26 cellular contexts compared by ENCODE assay signal in the genomic region with DNA sequence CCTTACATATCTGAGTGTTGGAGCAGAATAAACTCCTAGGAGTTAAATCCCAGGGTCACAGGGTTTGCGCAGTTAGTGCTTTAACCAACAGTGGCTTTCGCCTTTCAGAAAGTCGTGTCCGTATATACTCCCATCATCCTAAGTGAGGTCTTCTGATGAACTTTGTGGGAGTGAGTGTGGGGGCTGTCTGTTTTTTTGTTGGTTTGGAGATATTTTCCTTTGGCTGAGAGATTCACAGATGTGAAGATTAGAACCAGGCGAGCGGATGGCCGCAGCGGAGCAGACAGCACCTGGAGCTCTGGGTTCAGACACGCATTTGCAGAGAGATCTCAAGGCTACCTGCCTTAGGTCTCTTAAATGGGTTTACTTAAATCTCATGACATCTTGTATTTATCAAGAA. TPM values are rescaled to one million over a fixed set of nuclear protein-coding genes. Genes with fewer than 3 reads are reported as not detected.
"Had no signal": no experiment of that assay in that cellular context is flagged by ENCODE, and none has a peak within 500 bp of the region (broad histone marks: within the 10 kb centered on the region; RNA-seq: fewer than 3 reads in every experiment).

No MANE protein-coding gene starts in this region.

- H3K36me3 Mint-ChIP-seq: activated naive CD8-positive, alpha-beta T cell treated with anti-CD3 and anti-CD28 coated beads for 36 hours had no signal

- H3K27me3 ChIP-seq: Peyer's patch had no signal

- DNase-seq: activated CD4-positive, alpha-beta T cell treated with anti-CD3 and anti-CD28 coated beads, Interleukin-2, amount 10 ng/mL, durations not matched to agents 24 days and 14 days; activated CD4-positive, alpha-beta T cell treated with anti-CD3 and anti-CD28 coated beads, Interleukin-2, amount 50 U/mL, for 4 hours; activated CD8-positive, alpha-beta T cell treated with anti-CD3 and anti-CD28 coated beads for 36 hours; activated effector memory CD4-positive, alpha-beta T cell treated with anti-CD3 and anti-CD28 coated beads, Interleukin-2, amount 50 U/mL, for 16 hours; activated naive CD4-positive, alpha-beta T cell; activated naive CD4-positive, alpha-beta T cell treated with anti-CD3 and anti-CD28 coated beads, Interleukin-2, amount 50 U/mL, for 16 hours; activated naive CD8-positive, alpha-beta T cell treated with anti-CD3 and anti-CD28 coated beads for 36 hours; activated T-cell treated with anti-CD3 and anti-CD28 coated beads, Interleukin-2, amount 50 U/mL, for 1 hour; activated T-cell treated with anti-CD3 and anti-CD28 coated beads, Interleukin-2, amount 50 U/mL, for 72 hours; amniotic stem cell; brain microvascular endothelial cell; central memory CD4-positive, alpha-beta T cell; NCI-H1092 treated with DMSO at 0.1 percent for 48 hours; NCI-H1417 treated with DMSO at 0.1 percent for 48 hours; NCI-H187 treated with DMSO at 0.1 percent for 48 hours; NCI-H2081; NCI-H226; NCI-H446 treated with DMSO at 0.1 percent for 48 hours; NCI-H524 treated with DMSO at 0.1 percent for 48 hours; NCI-H774; PC-3; Peyer's patch; RPMI8226 had no signal

- H3K4me3 Mint-ChIP-seq: activated CD4-positive, alpha-beta T cell treated with anti-CD3 and anti-CD28 coated beads, Interleukin-2, amount 10 ng/mL, durations not matched to agents 24 days and 14 days; activated CD8-positive, alpha-beta T cell treated with anti-CD3 and anti-CD28 coated beads for 36 hours; activated naive CD8-positive, alpha-beta T cell treated with anti-CD3 and anti-CD28 coated beads for 36 hours; activated T-cell treated with anti-CD3 and anti-CD28 coated beads, Interleukin-2, amount 50 U/mL, for 72 hours; activated T-helper 17 cell treated with anti-CD3 and anti-CD28 coated beads, Interleukin-2, amount 50 U/mL, for 72 hours; T-helper 1 cell treated with Interleukin-12 subunit alpha and Interleukin-12 subunit beta and Interleukin-4 antibody, amounts not matched to agents 30 μg/mL and 1 μg/mL, for 36 hours; T-helper 2 cell treated with Interferon-gamma antibody and Interleukin-4, amounts not matched to agents 5 μg/mL and 100 μg/mL, for 36 hours had no signal

- H3K4me3 ChIP-seq: Peyer's patch had no signal

- H3K36me3 ChIP-seq: brain microvascular endothelial cell, Peyer's patch had no signal

- H3K27ac Mint-ChIP-seq: activated CD4-positive, alpha-beta T cell treated with anti-CD3 and anti-CD28 coated beads, Interleukin-2, amount 10 ng/mL, durations not matched to agents 24 days and 14 days; activated CD8-positive, alpha-beta T cell treated with anti-CD3 and anti-CD28 coated beads for 36 hours; activated naive CD8-positive, alpha-beta T cell treated with anti-CD3 and anti-CD28 coated beads for 36 hours; activated T-cell treated with anti-CD3 and anti-CD28 coated beads, Interleukin-2, amount 50 U/mL, for 72 hours; activated T-helper 17 cell treated with anti-CD3 and anti-CD28 coated beads, Interleukin-2, amount 50 U/mL, for 72 hours; T-helper 1 cell treated with Interleukin-12 subunit alpha and Interleukin-12 subunit beta and Interleukin-4 antibody, amounts not matched to agents 30 μg/mL and 1 μg/mL, for 36 hours; T-helper 2 cell treated with Interferon-gamma antibody and Interleukin-4, amounts not matched to agents 5 μg/mL and 100 μg/mL, for 36 hours had no signal

- H3K9me3 ChIP-seq: Peyer's patch had no signal

- ATAC-seq: activated CD8-positive, alpha-beta T cell treated with anti-CD3 and anti-CD28 coated beads for 36 hours; activated T-cell treated with anti-CD3 and anti-CD28 coated beads, Interleukin-2, amount 50 U/mL, for 72 hours; activated T-helper 17 cell treated with anti-CD3 and anti-CD28 coated beads, Interleukin-2, amount 50 U/mL, for 72 hours; PC-3 had no signal

- H3K4me1 Mint-ChIP-seq: activated CD4-positive, alpha-beta T cell treated with anti-CD3 and anti-CD28 coated beads, Interleukin-2, amount 10 ng/mL, durations not matched to agents 24 days and 14 days; activated naive CD8-positive, alpha-beta T cell treated with anti-CD3 and anti-CD28 coated beads for 36 hours; activated T-helper 17 cell treated with anti-CD3 and anti-CD28 coated beads, Interleukin-2, amount 50 U/mL, for 72 hours had no signal

- H3K4me1 ChIP-seq: Peyer's patch had no signal

- H3K27ac ChIP-seq: brain microvascular endothelial cell, Peyer's patch had no signal

- H3K9me3 Mint-ChIP-seq: activated CD4-positive, alpha-beta T cell treated with anti-CD3 and anti-CD28 coated beads, Interleukin-2, amount 10 ng/mL, durations not matched to agents 24 days and 14 days; activated CD8-positive, alpha-beta T cell treated with anti-CD3 and anti-CD28 coated beads for 36 hours; activated naive CD8-positive, alpha-beta T cell treated with anti-CD3 and anti-CD28 coated beads for 36 hours; activated T-cell treated with anti-CD3 and anti-CD28 coated beads, Interleukin-2, amount 50 U/mL, for 72 hours; activated T-helper 17 cell treated with anti-CD3 and anti-CD28 coated beads, Interleukin-2, amount 50 U/mL, for 72 hours; T-helper 1 cell treated with Interleukin-12 subunit alpha and Interleukin-12 subunit beta and Interleukin-4 antibody, amounts not matched to agents 30 μg/mL and 1 μg/mL, for 36 hours; T-helper 2 cell treated with Interferon-gamma antibody and Interleukin-4, amounts not matched to agents 5 μg/mL and 100 μg/mL, for 36 hours had no signal

RNA-seq across cellular contexts. Expression of gene AK8, which starts 57.5 kb away (rescaled TPM):
- total RNA-seq: activated CD4-positive, alpha-beta T cell treated with anti-CD3 and anti-CD28 coated beads, Interleukin-2, amount 10 ng/mL, durations not matched to agents 24 days and 14 days; activated CD8-positive, alpha-beta T cell treated with anti-CD3 and anti-CD28 coated beads for 36 hours; Peyer's patch had no signal
